Comparison of ENCODE assay signal across 8 cellular contexts in the genomic region with DNA sequence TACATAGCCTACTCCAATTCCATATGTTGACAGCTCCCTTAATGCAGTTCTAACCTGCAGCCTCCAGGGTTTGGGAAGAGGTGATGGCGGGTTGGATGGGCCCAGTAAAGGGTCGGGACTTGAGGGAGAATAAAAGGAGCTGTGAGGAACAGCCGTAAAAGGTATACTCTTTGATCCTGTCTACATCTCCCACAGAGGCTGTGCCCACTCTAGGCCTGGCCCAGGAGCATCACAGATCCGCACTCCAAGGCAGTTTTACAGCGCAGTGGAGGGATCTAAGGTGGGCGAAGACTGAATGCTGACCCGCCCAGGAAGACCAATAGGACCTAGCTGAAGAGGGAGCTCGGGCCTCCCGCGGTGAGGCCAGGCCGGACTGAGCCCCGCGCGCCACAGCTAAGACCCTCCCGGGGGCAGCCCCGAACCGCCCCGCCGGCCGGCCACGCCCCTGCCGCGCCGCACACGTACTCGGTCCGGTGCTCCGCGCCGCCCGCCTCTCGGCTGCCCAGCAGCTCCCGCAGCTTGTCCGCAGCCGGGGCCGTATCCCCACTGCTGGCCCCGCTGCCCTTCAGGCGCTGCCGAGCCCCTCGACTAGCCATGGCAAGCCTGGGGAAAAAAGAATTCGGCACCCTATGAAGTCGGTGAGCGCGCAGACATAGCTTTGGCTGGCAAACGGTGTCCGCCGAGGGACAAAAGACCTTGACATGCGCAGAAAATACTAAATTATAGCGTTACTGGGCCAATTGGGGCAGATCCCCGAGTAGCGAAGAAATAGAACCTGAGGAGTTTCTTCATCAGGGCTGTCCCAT. TPM values are rescaled to one million over a fixed set of nuclear protein-coding genes. Genes with fewer than 3 reads are reported as not detected.
DNase-seq lines count a peak whose midpoint lies in the region; ATAC-seq, FAIRE-seq and TF ChIP-seq lines count a peak whose summit lies in the region.

A gene with protein sequence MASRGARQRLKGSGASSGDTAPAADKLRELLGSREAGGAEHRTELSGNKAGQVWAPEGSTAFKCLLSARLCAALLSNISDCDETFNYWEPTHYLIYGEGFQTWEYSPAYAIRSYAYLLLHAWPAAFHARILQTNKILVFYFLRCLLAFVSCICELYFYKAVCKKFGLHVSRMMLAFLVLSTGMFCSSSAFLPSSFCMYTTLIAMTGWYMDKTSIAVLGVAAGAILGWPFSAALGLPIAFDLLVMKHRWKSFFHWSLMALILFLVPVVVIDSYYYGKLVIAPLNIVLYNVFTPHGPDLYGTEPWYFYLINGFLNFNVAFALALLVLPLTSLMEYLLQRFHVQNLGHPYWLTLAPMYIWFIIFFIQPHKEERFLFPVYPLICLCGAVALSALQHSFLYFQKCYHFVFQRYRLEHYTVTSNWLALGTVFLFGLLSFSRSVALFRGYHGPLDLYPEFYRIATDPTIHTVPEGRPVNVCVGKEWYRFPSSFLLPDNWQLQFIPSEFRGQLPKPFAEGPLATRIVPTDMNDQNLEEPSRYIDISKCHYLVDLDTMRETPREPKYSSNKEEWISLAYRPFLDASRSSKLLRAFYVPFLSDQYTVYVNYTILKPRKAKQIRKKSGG (minus strand): TSS at position 695 of the 806 bp plus-strand sequence. CDS start 99 bp downstream, at position 596.

- H3K27ac ChIP-seq in osteoblast (ENCODE audit: low read depth, low read length) (peak within 1 kb of the TSS; percentile 40), thoracic aorta (peak within 1 kb of the TSS; percentile 87)

- peak within 1 kb of the TSS; percentile 80 for H3K9ac ChIP-seq in Loucy (ENCODE audit: low read depth, low read length, poor library complexity, severe bottlenecking)

- H3K36me3 Mint-ChIP-seq in activated naive CD4-positive, alpha-beta T cell treated with anti-CD3 and anti-CD28 coated beads, Interleukin-2, amount 10 ng/mL, durations not matched to agents 7 days and 5 days, result peaks cover 35% of the 10 kb centered on the region

- H3K27ac Mint-ChIP-seq in activated naive CD4-positive, alpha-beta T cell treated with anti-CD3 and anti-CD28 coated beads, Interleukin-2, amount 10 ng/mL, durations not matched to agents 7 days and 5 days, result peak within 1 kb of the TSS; percentile 92

- H4K20me1 ChIP-seq in Loucy (ENCODE audit: insufficient read depth, low read length, poor library complexity, severe bottlenecking) (peaks cover 5% of the 10 kb centered on the region), osteoblast (ENCODE audit: insufficient read depth, low read length) (no peaks in the 10 kb centered on the region)

- peak within 1 kb of the TSS; percentile 91 for H3K4me3 Mint-ChIP-seq in activated naive CD4-positive, alpha-beta T cell treated with anti-CD3 and anti-CD28 coated beads, Interleukin-2, amount 10 ng/mL, durations not matched to agents 7 days and 5 days

- H3K36me3 ChIP-seq in Loucy (ENCODE audit: insufficient read depth, low read length), result peaks cover 5% of the 10 kb centered on the region; the same call in 1 of the 2 replicates
- peaks cover 19% of the 10 kb centered on the region for H3K36me3 ChIP-seq in osteoblast (ENCODE audit: insufficient read depth, low read length)
- peaks cover 9% of the 10 kb centered on the region for H3K36me3 ChIP-seq in thoracic aorta

- H3K4me1 ChIP-seq in Loucy (ENCODE audit: insufficient read depth, low read length, poor library complexity, severe bottlenecking) (peaks cover 25% of the 10 kb centered on the region), osteoblast (ENCODE audit: insufficient read depth, low read length) (peaks cover 11% of the 10 kb centered on the region), thoracic aorta (ENCODE audit: control insufficient read depth in 1 of 2, low read depth in 2 of 2) (peaks cover 0 to 22% of the 10 kb centered on the region in 2 donors)

- DNase-seq in GDM1 (lab: John Stamatoyannopoulos, UW) (peak; percentile 70), H54 (ENCODE audit: insufficient read length, low spot score) (peak; percentile 38), SK-N-DZ (ENCODE audit: low spot score) (peak; percentile 71), glomerular endothelial cell (ENCODE audit: extremely low read depth, low read depth, low spot score) (no peak), osteoblast (ENCODE audit: insufficient read length, low spot score, missing footprints) (peak; percentile 92), thoracic aorta (ENCODE audit: low spot score) (peak; percentile 47)
- DNase-seq in activated naive CD4-positive, alpha-beta T cell treated with anti-CD3 and anti-CD28 coated beads, Interleukin-2, amount 10 ng/mL, durations not matched to agents 7 days and 5 days, result peak; percentile 93

- peak within 1 kb of the TSS; percentile 99 for H2AFZ ChIP-seq in Loucy (ENCODE audit: low read length)
- H2AFZ ChIP-seq in osteoblast (ENCODE audit: low read length), result peak within 1 kb of the TSS; percentile 94

- peaks cover 3% of the 10 kb centered on the region; the same call in 1 of the 2 replicates for H3F3A ChIP-seq in Loucy (ENCODE audit: low read depth)

- H3K4me3 ChIP-seq in Loucy (ENCODE audit: low read length, poor library complexity, severe bottlenecking) (peak within 1 kb of the TSS; percentile 93), osteoblast (ENCODE audit: insufficient read depth, low read length) (peak within 1 kb of the TSS; percentile 88), thoracic aorta (peak within 1 kb of the TSS; percentile 90)

- no peaks in the 10 kb centered on the region for H3K9me3 ChIP-seq in Loucy (ENCODE audit: insufficient read depth, low read depth, low read length)
- H3K9me3 ChIP-seq in osteoblast (ENCODE audit: low read depth, low read length), result no peaks in the 10 kb centered on the region
- no peaks in the 10 kb centered on the region for H3K9me3 ChIP-seq in thoracic aorta

- no peaks in the 10 kb centered on the region for H3K27me3 Mint-ChIP-seq in activated naive CD4-positive, alpha-beta T cell treated with anti-CD3 and anti-CD28 coated beads, Interleukin-2, amount 10 ng/mL, durations not matched to agents 7 days and 5 days

- no peaks in the 10 kb centered on the region for H3K9me2 ChIP-seq in Loucy (replicated peaks; ENCODE audit: low read depth, low read length)

- H3K79me2 ChIP-seq in Loucy (ENCODE audit: insufficient read depth, low read length) (peaks cover 24% of the 10 kb centered on the region; the same call in 1 of the 2 replicates), osteoblast (ENCODE audit: insufficient read depth, low read length) (peaks cover 9% of the 10 kb centered on the region)

- peak; percentile 66 for ATAC-seq in thoracic aorta (ENCODE audit: insufficient number of reproducible peaks, low FRiP score, low read depth)

- H3K4me2 ChIP-seq in Loucy (ENCODE audit: low read depth, low read length, poor library complexity, severe bottlenecking) (peak within 1 kb of the TSS; percentile 94), osteoblast (ENCODE audit: insufficient read depth, low read length) (peak within 1 kb of the TSS; percentile 88)

- peaks cover 23% of the 10 kb centered on the region for H3K4me1 Mint-ChIP-seq in activated naive CD4-positive, alpha-beta T cell treated with anti-CD3 and anti-CD28 coated beads, Interleukin-2, amount 10 ng/mL, durations not matched to agents 7 days and 5 days

- CTCF ChIA-PET in activated naive CD4-positive, alpha-beta T cell treated with anti-CD3 and anti-CD28 coated beads, Interleukin-2, amount 10 ng/mL, durations not matched to agents 7 days and 5 days (lab: Charles Lee), result interaction anchor here (0.6 to 2.7 kb wide), 12 partner anchors 10 to 416 kb away, joined by 3 to 18 read pairs (median 3); a partner anchor contains a TSS

- H3K27me3 ChIP-seq in Loucy (ENCODE audit: insufficient read depth, low read length, poor library complexity, severe bottlenecking) (no peaks in the 10 kb centered on the region), osteoblast (ENCODE audit: insufficient read depth, low read length) (no peaks in the 10 kb centered on the region), thoracic aorta (replicated peaks; ENCODE audit: insufficient read depth) (no peaks in the 10 kb centered on the region)

- TF ChIP-seq POLR2A in H54 (IDR thresholded peaks at IDR 0.05; ENCODE audit: low read depth, low read length), result peak; percentile 43

- no peaks in the 10 kb centered on the region for H3K9me3 Mint-ChIP-seq in activated naive CD4-positive, alpha-beta T cell treated with anti-CD3 and anti-CD28 coated beads, Interleukin-2, amount 10 ng/mL, durations not matched to agents 7 days and 5 days

- FAIRE-seq in H54 (lab: Jason Lieb, UNC), result no peak

- TF ChIP-seq CTCF in Loucy (conservative IDR thresholded peaks at IDR 0.05; ENCODE audit: low read length), result peak; percentile 27; the same call in 1 of the 2 replicates
- peak; percentile 48 for TF ChIP-seq CTCF in osteoblast (IDR thresholded peaks at IDR 0.05; ENCODE audit: extremely low read depth, low read depth, low read length)
- TF ChIP-seq CTCF in thoracic aorta (IDR thresholded peaks at IDR 0.05), result peak; percentile 22

RNA-seq across cellular contexts. Expression of the gene that starts here (rescaled TPM):
- polyA plus RNA-seq in SK-N-DZ (2014; cell fraction: cytosol; rRNA removed), result 22.9 and 24.7 TPM in 2 replicates
- 19.3 and 30.8 TPM in 2 replicates for polyA plus RNA-seq in SK-N-DZ (2014; cell fraction: nucleus; rRNA removed)
- total RNA-seq in glomerular endothelial cell (22.7 and 29.3 TPM in 2 replicates), osteoblast (35.8 and 36.8 TPM in 2 replicates), thoracic aorta (10 to 100 TPM; 21.2 to 33.4 TPM)
